ENCODE assay signal across 9 cellular contexts in genomic region chr9:3240651-3241268, GRCh38.
DNase-seq lines count a peak whose midpoint lies in the region; ATAC-seq and TF ChIP-seq lines count a peak whose summit lies in the region.
"Had no signal": no experiment of that assay in that cellular context is flagged by ENCODE, and none has a peak within 500 bp of the region (broad histone marks: within the 10 kb centered on the region; RNA-seq: fewer than 3 reads in every experiment).

No MANE protein-coding gene starts in this region.

- peak; percentile 97 for ATAC-seq in GM21723 (IDR thresholded peaks at IDR 0.05; ENCODE audit: unreplicated experiment)

- H3K27me3 ChIP-seq in SJSA1 (replicated peaks) (no peaks in the 10 kb centered on the region), uterus (no peaks in the 10 kb centered on the region)

- intact Hi-C loops in posterior cingulate gyrus (cut with DNase I): loop anchor here (5.0 to 10.0 kb wide), 2 partner anchors 202 to 284 kb away; partner anchors contain the start of gene RFX3
- intact Hi-C loops in uterus (cut with DNase I; ENCODE audit: low total_unique reads): no loop called here

- H3K4me1 ChIP-seq in SJSA1 (replicated peaks): no peaks in the 10 kb centered on the region
- no peaks in the 10 kb centered on the region for H3K4me1 ChIP-seq in uterus

- DNase-seq in GDM1 (lab: John Stamatoyannopoulos, UW) (peak; percentile 53), KG1 (lab: John Stamatoyannopoulos, UW) (peak; percentile 6), SJSA1 (ENCODE audit: low read depth in 1 of 2, low spot score in 2 of 2) (peak; percentile 12 to 38), glomerular visceral epithelial cell (ENCODE audit: extremely low spot score) (peak; percentile 62), posterior cingulate gyrus (peak; percentile 49 to 93 (median 72)), uterus (peak; percentile 40 to 45)
- peak; percentile 66 for DNase-seq in activated naive CD4-positive, alpha-beta T cell treated with Interleukin-2 at 50 U/mL for 16 hours

- no peaks in the 10 kb centered on the region for H3K36me3 ChIP-seq in SJSA1
- H3K36me3 ChIP-seq in uterus: no peaks in the 10 kb centered on the region

- no peak for TF ChIP-seq POLR2A in uterus (IDR thresholded peaks at IDR 0.05)

- no peak overlapping the region for H3K4me3 ChIP-seq in SJSA1
- no peak overlapping the region for H3K4me3 ChIP-seq in uterus
- H3K4me3 ChIP-seq: skin epidermis had no signal

- H3K27ac ChIP-seq in SJSA1: no peak overlapping the region
- H3K27ac ChIP-seq in uterus: no peak overlapping the region
- H3K27ac ChIP-seq: skin epidermis had no signal

- H3K9me3 ChIP-seq in SJSA1 (replicated peaks) (no peaks in the 10 kb centered on the region), uterus (no peaks in the 10 kb centered on the region)

- TF ChIP-seq CTCF in uterus (IDR thresholded peaks at IDR 0.05): peak; percentile 44 to 54 (median 47)

Comparison
In these comparisons a context has a peak if more than half of its experiments do, and no peak if none do; other contexts are left out.
1. DNase-seq: peak in every context shown above with its lines; median percentile 72 in posterior cingulate gyrus; 66 in activated naive CD4-positive, alpha-beta T cell treated with Interleukin-2 at 50 U/mL for 16 hours; 62 in glomerular visceral epithelial cell; 53 in GDM1; 42 in uterus; 25 in SJSA1; 6 in KG1.